Comparison of ENCODE assay signal across 1 cellular context in genomic region chr5:73591102-73591695, GRCh38.
TF ChIP-seq lines count a peak whose summit lies in the region.

No MANE protein-coding gene starts in this region.

TF ChIP-seq in K562, 482 proteins besides CTCF, POLR2A, EP300 and RAD21:
- peak; percentile 85 for TF ChIP-seq DEAF1 (CRISPR knock-in tag; IDR thresholded peaks at IDR 0.05)
- TF ChIP-seq MCM7 (IDR thresholded peaks at IDR 0.05) = no peak
- no peak for TF ChIP-seq SMAD4 (CRISPR knock-in tag; conservative IDR thresholded peaks at IDR 0.05)
- no peak for TF ChIP-seq NCOA1 (IDR thresholded peaks at IDR 0.05; ENCODE audit: low read depth)
- TF ChIP-seq ZNF165 (CRISPR knock-in tag; IDR thresholded peaks at IDR 0.05; ENCODE audit: borderline replicate concordance) = no peak
- no peak for TF ChIP-seq ZNF696 (CRISPR knock-in tag; conservative IDR thresholded peaks at IDR 0.05)
- TF ChIP-seq FOXA3 (CRISPR knock-in tag; conservative IDR thresholded peaks at IDR 0.05 in 1 of 2, IDR thresholded peaks at IDR 0.05 in 1 of 2) = no peak
- TF ChIP-seq KLF1 (tag; IDR thresholded peaks at IDR 0.05) = no peak
- no peak for TF ChIP-seq ELK1 (CRISPR knock-in tag; IDR thresholded peaks at IDR 0.05)
- no peak for TF ChIP-seq CEBPG (CRISPR knock-in tag; IDR thresholded peaks at IDR 0.05)
- no peak for TF ChIP-seq CEBPG (tag; conservative IDR thresholded peaks at IDR 0.05 in 1 of 2, IDR thresholded peaks at IDR 0.05 in 1 of 2)
- TF ChIP-seq ZNF436 (CRISPR knock-in tag; IDR thresholded peaks at IDR 0.05) = no peak
- TF ChIP-seq ARHGAP35 (IDR thresholded peaks at IDR 0.05; ENCODE audit: partially characterized antibody) = no peak
- no peak for TF ChIP-seq GTF2A2 (tag; IDR thresholded peaks at IDR 0.05)
- TF ChIP-seq ARID2 (IDR thresholded peaks at IDR 0.05) = peak; percentile 61
- no peak for TF ChIP-seq TGIF2 (CRISPR knock-in tag; IDR thresholded peaks at IDR 0.05)
- no peak for TF ChIP-seq ZNF280B (CRISPR knock-in tag; IDR thresholded peaks at IDR 0.05)
- TF ChIP-seq POU5F1 (IDR thresholded peaks at IDR 0.05; ENCODE audit: borderline replicate concordance, low read depth, low read length, partially characterized antibody) = no peak
- TF ChIP-seq HOXB6 (CRISPR knock-in tag; IDR thresholded peaks at IDR 0.05; ENCODE audit: borderline replicate concordance) = no peak
- TF ChIP-seq DACH1 (IDR thresholded peaks at IDR 0.05; ENCODE audit: partially characterized antibody) = peak; percentile 6
- TF ChIP-seq PHF8 (IDR thresholded peaks at IDR 0.05; ENCODE audit: borderline replicate concordance, low read length) = no peak
- TF ChIP-seq CAMTA2 (CRISPR knock-in tag; conservative IDR thresholded peaks at IDR 0.05) = no peak
- no peak for TF ChIP-seq CREB5 (CRISPR knock-in tag; IDR thresholded peaks at IDR 0.05)
- no peak for TF ChIP-seq CBFA2T2 (conservative IDR thresholded peaks at IDR 0.05)
- peak; percentile 87 for TF ChIP-seq SMC3 (conservative IDR thresholded peaks at IDR 0.05; ENCODE audit: insufficient read depth, low read depth, low read length)
- no peak for TF ChIP-seq CHAMP1 (IDR thresholded peaks at IDR 0.05)
